1 cellular context compared by ENCODE assay signal in the genomic region with DNA sequence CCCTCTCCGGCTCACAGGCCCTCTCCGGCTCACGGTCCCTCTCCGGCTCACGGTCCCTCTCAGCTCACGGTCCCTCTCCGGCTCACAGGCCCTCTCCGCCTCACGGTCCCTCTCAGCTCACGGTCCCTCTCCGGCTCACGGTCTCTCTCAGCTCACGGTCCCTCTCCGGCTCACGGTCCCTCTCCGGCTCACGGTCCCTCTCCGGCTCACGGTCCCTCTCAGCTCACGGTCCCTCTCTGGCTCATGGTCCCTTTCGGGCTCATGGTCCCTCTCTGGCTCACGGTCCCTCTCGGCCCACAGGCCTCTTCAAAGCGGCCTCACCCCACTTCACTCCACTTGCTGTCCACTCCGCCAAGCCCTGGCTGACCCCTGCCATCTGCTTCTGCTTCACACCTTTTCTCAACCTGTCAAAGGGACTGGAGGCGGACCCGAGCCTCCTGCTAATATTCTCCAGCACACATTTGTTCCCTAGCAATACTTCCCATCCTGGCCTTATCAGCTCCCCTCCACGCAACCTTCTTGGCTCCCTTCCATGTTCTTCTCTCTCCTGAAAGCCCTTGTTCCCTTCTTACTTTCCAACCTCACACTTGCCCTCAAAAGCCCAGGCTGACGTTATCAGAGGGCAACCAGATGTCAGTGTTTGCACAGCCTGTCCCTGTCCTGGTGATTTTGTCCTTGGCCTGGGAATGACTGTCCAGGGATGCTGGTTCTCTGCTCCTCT.
TF ChIP-seq lines count a peak whose summit lies in the region.

No MANE protein-coding gene starts in this region.

TF ChIP-seq in K562, 482 proteins besides CTCF, POLR2A, EP300 and RAD21 (continued from another document and continues in another):
- TF ChIP-seq, protein P1, sequence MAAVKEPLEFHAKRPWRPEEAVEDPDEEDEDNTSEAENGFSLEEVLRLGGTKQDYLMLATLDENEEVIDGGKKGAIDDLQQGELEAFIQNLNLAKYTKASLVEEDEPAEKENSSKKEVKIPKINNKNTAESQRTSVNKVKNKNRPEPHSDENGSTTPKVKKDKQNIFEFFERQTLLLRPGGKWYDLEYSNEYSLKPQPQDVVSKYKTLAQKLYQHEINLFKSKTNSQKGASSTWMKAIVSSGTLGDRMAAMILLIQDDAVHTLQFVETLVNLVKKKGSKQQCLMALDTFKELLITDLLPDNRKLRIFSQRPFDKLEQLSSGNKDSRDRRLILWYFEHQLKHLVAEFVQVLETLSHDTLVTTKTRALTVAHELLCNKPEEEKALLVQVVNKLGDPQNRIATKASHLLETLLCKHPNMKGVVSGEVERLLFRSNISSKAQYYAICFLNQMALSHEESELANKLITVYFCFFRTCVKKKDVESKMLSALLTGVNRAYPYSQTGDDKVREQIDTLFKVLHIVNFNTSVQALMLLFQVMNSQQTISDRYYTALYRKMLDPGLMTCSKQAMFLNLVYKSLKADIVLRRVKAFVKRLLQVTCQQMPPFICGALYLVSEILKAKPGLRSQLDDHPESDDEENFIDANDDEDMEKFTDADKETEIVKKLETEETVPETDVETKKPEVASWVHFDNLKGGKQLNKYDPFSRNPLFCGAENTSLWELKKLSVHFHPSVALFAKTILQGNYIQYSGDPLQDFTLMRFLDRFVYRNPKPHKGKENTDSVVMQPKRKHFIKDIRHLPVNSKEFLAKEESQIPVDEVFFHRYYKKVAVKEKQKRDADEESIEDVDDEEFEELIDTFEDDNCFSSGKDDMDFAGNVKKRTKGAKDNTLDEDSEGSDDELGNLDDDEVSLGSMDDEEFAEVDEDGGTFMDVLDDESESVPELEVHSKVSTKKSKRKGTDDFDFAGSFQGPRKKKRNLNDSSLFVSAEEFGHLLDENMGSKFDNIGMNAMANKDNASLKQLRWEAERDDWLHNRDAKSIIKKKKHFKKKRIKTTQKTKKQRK (IDR thresholded peaks at IDR 0.05; ENCODE audit: borderline replicate concordance, low read depth, low read length) = no peak
- TF ChIP-seq SOX6 (IDR thresholded peaks at IDR 0.05) (peak; percentile 94), PHB (CRISPR knock-in tag; IDR thresholded peaks at IDR 0.05) (no peak), GTF2F1 (IDR thresholded peaks at IDR 0.05; ENCODE audit: low read depth, low read length) (no peak), ZNF133 (CRISPR knock-in tag; IDR thresholded peaks at IDR 0.05) (no peak), ERF (CRISPR knock-in tag; IDR thresholded peaks at IDR 0.05) (no peak), SMARCA4 (IDR thresholded peaks at IDR 0.05) (peak; percentile 98), NFE2 (IDR thresholded peaks at IDR 0.05; ENCODE audit: low read depth) (no peak), NFE2L1 (tag; IDR thresholded peaks at IDR 0.05; ENCODE audit: borderline replicate concordance, low read depth) (no peak), PTTG1 (tag; IDR thresholded peaks at IDR 0.05; ENCODE audit: low read depth) (no peak), KLF10 (CRISPR knock-in tag; IDR thresholded peaks at IDR 0.05) (no peak), SRSF3 (IDR thresholded peaks at IDR 0.05; ENCODE audit: insufficient read depth, low read length) (no peak), NFATC3 (IDR thresholded peaks at IDR 0.05) (peak; percentile 83; the same call in 1 of the 2 replicates), HNRNPLL (IDR thresholded peaks at IDR 0.05; ENCODE audit: low read depth, low read length, poor library complexity, severe bottlenecking) (no peak), CEBPG (CRISPR knock-in tag; IDR thresholded peaks at IDR 0.05) (no peak), CEBPG (tag; conservative IDR thresholded peaks at IDR 0.05 in 1 of 2, IDR thresholded peaks at IDR 0.05 in 1 of 2) (no peak; a peak in 1 of 4 replicates), HDAC6 (IDR thresholded peaks at IDR 0.05; ENCODE audit: low read depth, low read length) (no peak), ZNF561 (CRISPR knock-in tag; conservative IDR thresholded peaks at IDR 0.05) (no peak), ADNP (tag; IDR thresholded peaks at IDR 0.05) (no peak), BRD4 (IDR thresholded peaks at IDR 0.05) (no peak), TAF15 (IDR thresholded peaks at IDR 0.05; ENCODE audit: low read depth, low read length) (no peak), CREM (IDR thresholded peaks at IDR 0.05; ENCODE audit: low read depth) (peak; percentile 74; the same call in 1 of the 2 replicates), SMARCC2 (IDR thresholded peaks at IDR 0.05; ENCODE audit: low read depth) (peak; percentile 90; the same call in 1 of the 2 replicates), L3MBTL2 (IDR thresholded peaks at IDR 0.05) (peak; percentile 97), NBN (IDR thresholded peaks at IDR 0.05; ENCODE audit: low read depth) (peak; percentile 96), ETV1 (tag; conservative IDR thresholded peaks at IDR 0.05; ENCODE audit: low read depth) (no peak), MAFF (IDR thresholded peaks at IDR 0.05; ENCODE audit: low read length) (no peak), BDP1 (IDR thresholded peaks at IDR 0.05; ENCODE audit: insufficient read depth, insufficient read length) (no peak), ZNF212 (CRISPR knock-in tag; IDR thresholded peaks at IDR 0.05) (no peak), SIRT6 (IDR thresholded peaks at IDR 0.05; ENCODE audit: low read depth, low read length) (no peak), PHTF2 (CRISPR knock-in tag; IDR thresholded peaks at IDR 0.05) (no peak), SRF (CRISPR knock-in tag; IDR thresholded peaks at IDR 0.05) (no peak), ZSCAN32 (CRISPR knock-in tag; IDR thresholded peaks at IDR 0.05) (no peak), ZNF764 (CRISPR knock-in tag; IDR thresholded peaks at IDR 0.05; ENCODE audit: low read depth) (no peak), FOXK1 (CRISPR knock-in tag; IDR thresholded peaks at IDR 0.05; ENCODE audit: borderline replicate concordance) (no peak), PCBP2 (IDR thresholded peaks at IDR 0.05; ENCODE audit: low read depth, low read length, poor library complexity, severe bottlenecking) (no peak), HNRNPK (IDR thresholded peaks at IDR 0.05; ENCODE audit: low read depth, low read length, poor library complexity, severe bottlenecking) (no peak), PRMT5 (CRISPR knock-in tag; IDR thresholded peaks at IDR 0.05) (no peak), ZNF175 (CRISPR knock-in tag; IDR thresholded peaks at IDR 0.05; ENCODE audit: low read depth) (no peak), ZNF589 (CRISPR knock-in tag; IDR thresholded peaks at IDR 0.05; ENCODE audit: low read depth) (peak; percentile 68), THRAP3 (IDR thresholded peaks at IDR 0.05; ENCODE audit: borderline replicate concordance) (no peak), DNMT1 (IDR thresholded peaks at IDR 0.05) (no peak)
- TF ChIP-seq, protein P2, sequence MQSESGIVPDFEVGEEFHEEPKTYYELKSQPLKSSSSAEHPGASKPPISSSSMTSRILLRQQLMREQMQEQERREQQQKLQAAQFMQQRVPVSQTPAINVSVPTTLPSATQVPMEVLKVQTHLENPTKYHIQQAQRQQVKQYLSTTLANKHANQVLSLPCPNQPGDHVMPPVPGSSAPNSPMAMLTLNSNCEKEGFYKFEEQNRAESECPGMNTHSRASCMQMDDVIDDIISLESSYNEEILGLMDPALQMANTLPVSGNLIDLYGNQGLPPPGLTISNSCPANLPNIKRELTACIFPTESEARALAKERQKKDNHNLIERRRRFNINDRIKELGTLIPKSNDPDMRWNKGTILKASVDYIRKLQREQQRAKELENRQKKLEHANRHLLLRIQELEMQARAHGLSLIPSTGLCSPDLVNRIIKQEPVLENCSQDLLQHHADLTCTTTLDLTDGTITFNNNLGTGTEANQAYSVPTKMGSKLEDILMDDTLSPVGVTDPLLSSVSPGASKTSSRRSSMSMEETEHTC (IDR thresholded peaks at IDR 0.05) = no peak
- TF ChIP-seq, protein P3, sequence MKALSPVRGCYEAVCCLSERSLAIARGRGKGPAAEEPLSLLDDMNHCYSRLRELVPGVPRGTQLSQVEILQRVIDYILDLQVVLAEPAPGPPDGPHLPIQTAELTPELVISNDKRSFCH (CRISPR knock-in tag; IDR thresholded peaks at IDR 0.05) = no peak
- TF ChIP-seq, protein P3 (tag; IDR thresholded peaks at IDR 0.05) = no peak
- TF ChIP-seq, protein P4, sequence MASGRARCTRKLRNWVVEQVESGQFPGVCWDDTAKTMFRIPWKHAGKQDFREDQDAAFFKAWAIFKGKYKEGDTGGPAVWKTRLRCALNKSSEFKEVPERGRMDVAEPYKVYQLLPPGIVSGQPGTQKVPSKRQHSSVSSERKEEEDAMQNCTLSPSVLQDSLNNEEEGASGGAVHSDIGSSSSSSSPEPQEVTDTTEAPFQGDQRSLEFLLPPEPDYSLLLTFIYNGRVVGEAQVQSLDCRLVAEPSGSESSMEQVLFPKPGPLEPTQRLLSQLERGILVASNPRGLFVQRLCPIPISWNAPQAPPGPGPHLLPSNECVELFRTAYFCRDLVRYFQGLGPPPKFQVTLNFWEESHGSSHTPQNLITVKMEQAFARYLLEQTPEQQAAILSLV (tag; IDR thresholded peaks at IDR 0.05) = no peak
- TF ChIP-seq, protein P5, sequence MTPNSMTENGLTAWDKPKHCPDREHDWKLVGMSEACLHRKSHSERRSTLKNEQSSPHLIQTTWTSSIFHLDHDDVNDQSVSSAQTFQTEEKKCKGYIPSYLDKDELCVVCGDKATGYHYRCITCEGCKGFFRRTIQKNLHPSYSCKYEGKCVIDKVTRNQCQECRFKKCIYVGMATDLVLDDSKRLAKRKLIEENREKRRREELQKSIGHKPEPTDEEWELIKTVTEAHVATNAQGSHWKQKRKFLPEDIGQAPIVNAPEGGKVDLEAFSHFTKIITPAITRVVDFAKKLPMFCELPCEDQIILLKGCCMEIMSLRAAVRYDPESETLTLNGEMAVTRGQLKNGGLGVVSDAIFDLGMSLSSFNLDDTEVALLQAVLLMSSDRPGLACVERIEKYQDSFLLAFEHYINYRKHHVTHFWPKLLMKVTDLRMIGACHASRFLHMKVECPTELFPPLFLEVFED (CRISPR knock-in tag; conservative IDR thresholded peaks at IDR 0.05) = 0 out of 2 replicates have a peak, but pooled peaks have one; percentile 73
- TF ChIP-seq, protein P6, sequence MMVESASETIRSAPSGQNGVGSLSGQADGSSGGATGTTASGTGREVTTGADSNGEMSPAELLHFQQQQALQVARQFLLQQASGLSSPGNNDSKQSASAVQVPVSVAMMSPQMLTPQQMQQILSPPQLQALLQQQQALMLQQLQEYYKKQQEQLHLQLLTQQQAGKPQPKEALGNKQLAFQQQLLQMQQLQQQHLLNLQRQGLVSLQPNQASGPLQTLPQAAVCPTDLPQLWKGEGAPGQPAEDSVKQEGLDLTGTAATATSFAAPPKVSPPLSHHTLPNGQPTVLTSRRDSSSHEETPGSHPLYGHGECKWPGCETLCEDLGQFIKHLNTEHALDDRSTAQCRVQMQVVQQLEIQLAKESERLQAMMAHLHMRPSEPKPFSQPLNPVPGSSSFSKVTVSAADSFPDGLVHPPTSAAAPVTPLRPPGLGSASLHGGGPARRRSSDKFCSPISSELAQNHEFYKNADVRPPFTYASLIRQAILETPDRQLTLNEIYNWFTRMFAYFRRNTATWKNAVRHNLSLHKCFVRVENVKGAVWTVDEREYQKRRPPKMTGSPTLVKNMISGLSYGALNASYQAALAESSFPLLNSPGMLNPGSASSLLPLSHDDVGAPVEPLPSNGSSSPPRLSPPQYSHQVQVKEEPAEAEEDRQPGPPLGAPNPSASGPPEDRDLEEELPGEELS (CRISPR knock-in tag; IDR thresholded peaks at IDR 0.05; ENCODE audit: borderline replicate concordance) = no peak
- TF ChIP-seq, protein P7, sequence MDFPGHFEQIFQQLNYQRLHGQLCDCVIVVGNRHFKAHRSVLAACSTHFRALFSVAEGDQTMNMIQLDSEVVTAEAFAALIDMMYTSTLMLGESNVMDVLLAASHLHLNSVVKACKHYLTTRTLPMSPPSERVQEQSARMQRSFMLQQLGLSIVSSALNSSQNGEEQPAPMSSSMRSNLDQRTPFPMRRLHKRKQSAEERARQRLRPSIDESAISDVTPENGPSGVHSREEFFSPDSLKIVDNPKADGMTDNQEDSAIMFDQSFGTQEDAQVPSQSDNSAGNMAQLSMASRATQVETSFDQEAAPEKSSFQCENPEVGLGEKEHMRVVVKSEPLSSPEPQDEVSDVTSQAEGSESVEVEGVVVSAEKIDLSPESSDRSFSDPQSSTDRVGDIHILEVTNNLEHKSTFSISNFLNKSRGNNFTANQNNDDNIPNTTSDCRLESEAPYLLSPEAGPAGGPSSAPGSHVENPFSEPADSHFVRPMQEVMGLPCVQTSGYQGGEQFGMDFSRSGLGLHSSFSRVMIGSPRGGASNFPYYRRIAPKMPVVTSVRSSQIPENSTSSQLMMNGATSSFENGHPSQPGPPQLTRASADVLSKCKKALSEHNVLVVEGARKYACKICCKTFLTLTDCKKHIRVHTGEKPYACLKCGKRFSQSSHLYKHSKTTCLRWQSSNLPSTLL (IDR thresholded peaks at IDR 0.05) = no peak
- TF ChIP-seq, protein P8, sequence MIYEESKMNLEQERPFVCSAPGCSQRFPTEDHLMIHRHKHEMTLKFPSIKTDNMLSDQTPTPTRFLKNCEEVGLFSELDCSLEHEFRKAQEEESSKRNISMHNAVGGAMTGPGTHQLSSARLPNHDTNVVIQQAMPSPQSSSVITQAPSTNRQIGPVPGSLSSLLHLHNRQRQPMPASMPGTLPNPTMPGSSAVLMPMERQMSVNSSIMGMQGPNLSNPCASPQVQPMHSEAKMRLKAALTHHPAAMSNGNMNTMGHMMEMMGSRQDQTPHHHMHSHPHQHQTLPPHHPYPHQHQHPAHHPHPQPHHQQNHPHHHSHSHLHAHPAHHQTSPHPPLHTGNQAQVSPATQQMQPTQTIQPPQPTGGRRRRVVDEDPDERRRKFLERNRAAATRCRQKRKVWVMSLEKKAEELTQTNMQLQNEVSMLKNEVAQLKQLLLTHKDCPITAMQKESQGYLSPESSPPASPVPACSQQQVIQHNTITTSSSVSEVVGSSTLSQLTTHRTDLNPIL (CRISPR knock-in tag; IDR thresholded peaks at IDR 0.05) = no peak
- TF ChIP-seq, protein P9, sequence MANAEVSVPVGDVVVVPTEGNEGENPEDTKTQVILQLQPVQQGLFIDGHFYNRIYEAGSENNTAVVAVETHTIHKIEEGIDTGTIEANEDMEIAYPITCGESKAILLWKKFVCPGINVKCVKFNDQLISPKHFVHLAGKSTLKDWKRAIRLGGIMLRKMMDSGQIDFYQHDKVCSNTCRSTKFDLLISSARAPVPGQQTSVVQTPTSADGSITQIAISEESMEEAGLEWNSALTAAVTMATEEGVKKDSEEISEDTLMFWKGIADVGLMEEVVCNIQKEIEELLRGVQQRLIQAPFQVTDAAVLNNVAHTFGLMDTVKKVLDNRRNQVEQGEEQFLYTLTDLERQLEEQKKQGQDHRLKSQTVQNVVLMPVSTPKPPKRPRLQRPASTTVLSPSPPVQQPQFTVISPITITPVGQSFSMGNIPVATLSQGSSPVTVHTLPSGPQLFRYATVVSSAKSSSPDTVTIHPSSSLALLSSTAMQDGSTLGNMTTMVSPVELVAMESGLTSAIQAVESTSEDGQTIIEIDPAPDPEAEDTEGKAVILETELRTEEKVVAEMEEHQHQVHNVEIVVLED (CRISPR knock-in tag; IDR thresholded peaks at IDR 0.05) = no peak
- TF ChIP-seq, protein P10, sequence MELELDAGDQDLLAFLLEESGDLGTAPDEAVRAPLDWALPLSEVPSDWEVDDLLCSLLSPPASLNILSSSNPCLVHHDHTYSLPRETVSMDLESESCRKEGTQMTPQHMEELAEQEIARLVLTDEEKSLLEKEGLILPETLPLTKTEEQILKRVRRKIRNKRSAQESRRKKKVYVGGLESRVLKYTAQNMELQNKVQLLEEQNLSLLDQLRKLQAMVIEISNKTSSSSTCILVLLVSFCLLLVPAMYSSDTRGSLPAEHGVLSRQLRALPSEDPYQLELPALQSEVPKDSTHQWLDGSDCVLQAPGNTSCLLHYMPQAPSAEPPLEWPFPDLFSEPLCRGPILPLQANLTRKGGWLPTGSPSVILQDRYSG (tag; conservative IDR thresholded peaks at IDR 0.05; ENCODE audit: low read depth) = no peak
